In the genomic region with DNA sequence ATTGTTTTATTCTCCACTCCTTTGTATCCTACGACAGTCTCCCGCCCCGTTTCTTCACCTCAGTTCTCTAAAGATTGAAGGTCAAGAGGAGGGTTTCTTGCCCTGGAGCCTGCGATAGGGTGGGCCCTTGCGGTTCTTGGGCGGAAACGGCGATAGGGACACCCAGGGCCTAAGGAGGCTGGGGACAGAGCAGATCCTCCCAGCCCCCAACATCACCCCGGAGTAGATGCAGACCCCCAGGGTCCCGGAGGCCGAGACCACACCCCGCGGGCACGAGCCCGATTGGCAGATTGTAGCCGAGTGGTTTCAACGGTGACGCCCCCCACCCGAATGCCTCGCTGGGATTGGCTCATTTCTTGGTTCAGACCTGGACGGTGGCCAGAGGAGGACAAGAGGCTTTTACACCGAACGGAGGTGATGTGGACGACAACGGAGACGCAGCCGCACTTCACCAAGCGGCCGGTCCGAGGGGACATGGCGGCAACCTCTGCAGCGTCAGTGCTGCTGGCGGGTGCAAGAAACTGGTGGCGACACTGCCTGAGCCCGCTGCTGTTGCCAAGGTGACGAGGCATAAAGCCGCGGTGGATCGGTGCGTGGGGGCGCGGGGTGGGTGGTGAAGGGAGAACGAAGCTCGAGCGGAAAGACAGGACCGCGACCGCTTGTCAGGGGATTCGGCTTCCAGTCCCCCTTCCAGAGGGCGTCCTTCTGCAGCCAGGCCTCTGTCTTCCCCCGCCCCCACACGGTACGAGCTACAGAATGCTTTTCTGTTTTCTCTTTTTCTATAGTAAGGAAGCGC, we compare ENCODE assay signal across 8 cellular contexts. TPM values are rescaled to one million over a fixed set of nuclear protein-coding genes. Genes with fewer than 3 reads are reported as not detected.
DNase-seq lines count a peak whose midpoint lies in the region; ATAC-seq and TF ChIP-seq lines count a peak whose summit lies in the region.

No MANE protein-coding gene starts in this region.

- H3K4me3 Mint-ChIP-seq in progenitor cell of endocrine pancreas (ENCODE audit: low read depth), result peak overlapping the region; percentile 97

- no peaks in the 10 kb centered on the region for H3K27me3 ChIP-seq in right atrium auricular region

- H3K4me1 ChIP-seq in right atrium auricular region, result peaks cover 0 to 23% of the 10 kb centered on the region in 2 donors

- H3K27ac ChIP-seq in right atrium auricular region, result peak overlapping the region; percentile 74 to 81

- peaks cover 0 to 10% of the 10 kb centered on the region in 2 donors for H3K9me3 ChIP-seq in right atrium auricular region

- H3K9me3 Mint-ChIP-seq in progenitor cell of endocrine pancreas (ENCODE audit: low read depth), result peaks cover 14% of the 10 kb centered on the region

- peak overlapping the region; percentile 98 for H3K27ac Mint-ChIP-seq in progenitor cell of endocrine pancreas

- H3K4me3 ChIP-seq in right atrium auricular region, result peak overlapping the region; percentile 71 to 82

- TF ChIP-seq CTCF in right atrium auricular region (IDR thresholded peaks at IDR 0.05) (peak in 1 of 2 donors; percentile 37), progenitor cell of endocrine pancreas (IDR thresholded peaks at IDR 0.05; ENCODE audit: unreplicated experiment) (no peak)

- H3K36me3 Mint-ChIP-seq in progenitor cell of endocrine pancreas (ENCODE audit: insufficient read depth), result peaks cover 6% of the 10 kb centered on the region

- H3K27me3 Mint-ChIP-seq in progenitor cell of endocrine pancreas, result no peaks in the 10 kb centered on the region

- DNase-seq in GF-D8 (lab: John Stamatoyannopoulos, UW) (peak; percentile 77), NCI-H146 treated with DMSO at 0.1 percent for 48 hours (lab: John Stamatoyannopoulos, UW; ENCODE audit: unreplicated experiment) (peak; percentile 98), T-helper 1 cell (peak; percentile 16 to 85 (median 35)), amygdala (lab: John Stamatoyannopoulos, UW) (peak; percentile 17 to 94 (median 76)), right atrium auricular region (ENCODE audit: low spot score) (peak; percentile 83), progenitor cell of endocrine pancreas (ENCODE audit: low spot score, unreplicated experiment) (peak; percentile 87), ureter (ENCODE audit: low spot score) (peak; percentile 90)

- peak; percentile 69 for ATAC-seq in HG02642 (IDR thresholded peaks at IDR 0.05; ENCODE audit: poor library complexity, unreplicated experiment)

- peaks cover 17% of the 10 kb centered on the region for H3K4me1 Mint-ChIP-seq in progenitor cell of endocrine pancreas (ENCODE audit: low read depth)

- H3K36me3 ChIP-seq in right atrium auricular region, result peaks cover 5% of the 10 kb centered on the region

RNA-seq across cellular contexts. Expression of gene MCF2L2, which starts 19.0 kb away (rescaled TPM):
- total RNA-seq in right atrium auricular region (under 1 TPM in 1 of 2 donors, not detected in 1; 0.08 TPM), progenitor cell of endocrine pancreas (0.43 and 0.71 TPM in 2 replicates), ureter (3.0 TPM)

Comparison
In these comparisons a context has a peak if more than half of its experiments do, and no peak if none do; other contexts are left out.
1. Peak in every context shown above with its lines: DNase-seq, ATAC-seq, H3K4me3 ChIP-seq and H3K27ac ChIP-seq.
2. DNase-seq: peak in every context shown above with its lines; median percentile 98 in NCI-H146 treated with DMSO at 0.1 percent for 48 hours; 90 in ureter; 87 in progenitor cell of endocrine pancreas; 83 in right atrium auricular region; 77 in GF-D8; 76 in amygdala; 35 in T-helper 1 cell.